21 cellular contexts compared by ENCODE assay signal in genomic region chr16:12111223-12111622, GRCh38.
DNase-seq lines count a peak whose midpoint lies in the region; ATAC-seq, FAIRE-seq and TF ChIP-seq lines count a peak whose summit lies in the region.
"Had no signal": no experiment of that assay in that cellular context is flagged by ENCODE, and none has a peak within 500 bp of the region (broad histone marks: within the 10 kb centered on the region; RNA-seq: fewer than 3 reads in every experiment).

No MANE protein-coding gene starts in this region.

- WGBS in K562 (ENCODE audit: insufficient coverage, low coverage, missing lambda C conversion rate), result 9% methylated on average over 5 of the region's 6 CpGs
- no CpG with 5 or more reads among the region's 6 CpGs for WGBS in neuronal stem cell (ENCODE audit: extremely low coverage in 2 of 2, insufficient read length in 2 of 2, insufficient replicate concordance in 1 of 2), 2 donors

- peak overlapping the region in 1 of 11 experiments; percentile 10; a peak in 1 of 22 replicates for H3K9ac ChIP-seq in BLaER1 treated with 17β-estradiol and CSF1 and Interleukin-3, amounts not matched to agents 10 nM and 100 nM
- H3K9ac ChIP-seq in KMS-11 (peak overlapping the region; percentile 31; the same call in 1 of the 2 replicates), K562 (ENCODE audit: insufficient read depth in 1 of 2, low read depth in 2 of 2, low read length in 2 of 2) (no peak overlapping the region; a peak in 1 of 4 replicates), neuronal stem cell (ENCODE audit: low read depth, low read length, poor library complexity) (no peak overlapping the region)
- H3K9ac ChIP-seq: SK-N-SH had no signal

- CTCF ChIA-PET in K562 (lab: Yijun Ruan, JAX; ENCODE audit: low intra/inter-chr PET ratio), result no interaction called here

- H3K79me2 ChIP-seq in KMS-11 (ENCODE audit: insufficient read depth, low read depth) (no peaks in the 10 kb centered on the region), K562 (ENCODE audit: control insufficient read depth, insufficient read depth, low read length) (no peaks in the 10 kb centered on the region)

- no peak for TF ChIP-seq CTCF in KMS-11 (conservative IDR thresholded peaks at IDR 0.05; ENCODE audit: low read depth, low read length)
- TF ChIP-seq CTCF in K562 (IDR thresholded peaks at IDR 0.05 in 2 of 3, conservative IDR thresholded peaks at IDR 0.05 in 1 of 3; ENCODE audit: insufficient read depth in 2 of 3, low read depth in 1 of 3, low read length in 3 of 3), result no peak

- peaks cover 0 to 86% (median 11%) of the 10 kb centered on the region in 11 experiments; a peak in 9 of 22 replicates for H4K20me1 ChIP-seq in BLaER1 treated with 17β-estradiol and CSF1 and Interleukin-3, amounts not matched to agents 10 nM and 100 nM
- H4K20me1 ChIP-seq in KMS-11 (ENCODE audit: insufficient read depth) (no peaks in the 10 kb centered on the region), K562 (replicated peaks; ENCODE audit: control insufficient read depth, insufficient read depth, low read length) (peaks cover 36% of the 10 kb centered on the region)

- H2BK12ac ChIP-seq in neuronal stem cell (ENCODE audit: low read length), result peak overlapping the region; percentile 75

- BruUV-seq in K562 (replicated peaks; lab: Mats Ljungman, UMichigan), result no TSS peak

- peak overlapping the region; percentile 63 for H3K23ac ChIP-seq in neuronal stem cell (ENCODE audit: low read depth, low read length, poor library complexity)

- FAIRE-seq in K562 (lab: Jason Lieb, UNC), result no peak
- FAIRE-seq: H54 had no signal

- no peak overlapping the region for H3K4me3 ChIP-seq in BLaER1 treated with 17β-estradiol and CSF1 and Interleukin-3, amounts not matched to agents 10 nM and 100 nM
- H3K4me3 ChIP-seq in KMS-11 (IDR thresholded peaks at IDR 0.05; ENCODE audit: insufficient read depth, low read depth, low read length), result no peak overlapping the region
- H3K4me3 ChIP-seq in K562, result no peak overlapping the region
- H3K4me3 ChIP-seq in neuronal stem cell (ENCODE audit: low read length in 2 of 2), result no peak overlapping the region

- peaks cover 2% of the 10 kb centered on the region for H3K4me1 Mint-ChIP-seq in activated T-cell treated with anti-CD3 and anti-CD28 coated beads, Interleukin-2, amount 50 U/mL, for 4 hours (ENCODE audit: low read depth)

- no peak overlapping the region for H4K91ac ChIP-seq in neuronal stem cell (ENCODE audit: low read depth, low read length, poor library complexity)

- H3K4me2 ChIP-seq in BLaER1 treated with 17β-estradiol and CSF1 and Interleukin-3, amounts not matched to agents 10 nM and 100 nM, result peak overlapping the region in 9 of 11 experiments; percentile 10 to 79 (median 65); a peak in 15 of 22 replicates
- H3K4me2 ChIP-seq in KMS-11 (peak overlapping the region; percentile 98), K562 (ENCODE audit: insufficient read depth, low read length) (no peak overlapping the region), neuronal stem cell (ENCODE audit: insufficient read depth, low read length, poor library complexity, severe bottlenecking) (no peak overlapping the region)
- H3K4me2 ChIP-seq: SK-N-SH had no signal

- peaks cover 2% of the 10 kb centered on the region for H3K79me1 ChIP-seq in neuronal stem cell (ENCODE audit: low read depth, low read length)

- no peak for ATAC-seq in K562
- no peak for ATAC-seq in activated T-cell treated with anti-CD3 and anti-CD28 coated beads, Interleukin-2, amount 50 U/mL, for 4 hours

- H3K4me1 ChIP-seq in BLaER1 treated with 17β-estradiol and CSF1 and Interleukin-3, amounts not matched to agents 10 nM and 100 nM, result peaks cover 5 to 82% (median 57%) of the 10 kb centered on the region in 10 experiments; a peak in 18 of 20 replicates
- H3K4me1 ChIP-seq in KMS-11 (ENCODE audit: low read depth, poor library complexity, severe bottlenecking) (peaks cover 64% of the 10 kb centered on the region), K562 (replicated peaks in 1 of 2; ENCODE audit: control insufficient read depth in 2 of 2, insufficient read depth in 2 of 2, low read length in 2 of 2) (peaks cover 4 to 12% of the 10 kb centered on the region in 2 experiments), neuronal stem cell (ENCODE audit: control insufficient read depth in 2 of 2, insufficient read depth in 1 of 2, low read depth in 1 of 2, low read length in 2 of 2) (peaks cover 6 to 13% of the 10 kb centered on the region in 2 donors)

- H3K9me1 ChIP-seq in K562 (ENCODE audit: control insufficient read depth, insufficient read depth, low read length), result no peaks in the 10 kb centered on the region

- intact Hi-C loops in K562 (cut with micrococcal nuclease), result no loop called here

- no peak for TF ChIP-seq EP300 in K562 (IDR thresholded peaks at IDR 0.05; ENCODE audit: low read length)

- DNase-seq in K562 (ENCODE audit: extremely low read depth in 1 of 4, low spot score in 3 of 4) (no peak), neuronal stem cell (ENCODE audit: low spot score) (no peak), kidney glomerular epithelial cell (lab: John Stamatoyannopoulos, UW) (no peak), AG08396 (ENCODE audit: low spot score) (no peak)
- no peak for DNase-seq in activated T-cell treated with anti-CD3 and anti-CD28 coated beads, Interleukin-2, amount 50 U/mL, for 4 hours
- DNase-seq: ACHN; Calu3; CD4-positive, alpha-beta memory T cell; DMS53; HFFc6; IMR-90; NCI-H1436; NCI-H2029; NCI-H2171 treated with DMSO at 0.1 percent for 48 hours; NCI-H446 treated with DMSO at 0.1 percent for 48 hours; NCI-H774; SHP77; SK-N-SH had no signal

- H3K27ac ChIP-seq in BLaER1 treated with 17β-estradiol and CSF1 and Interleukin-3, amounts not matched to agents 10 nM and 100 nM, result no peak overlapping the region
- H3K27ac ChIP-seq in KMS-11 (peak overlapping the region; percentile 82), K562 (ENCODE audit: extremely low read depth, low read depth, low read length) (no peak overlapping the region), neuronal stem cell (replicated peaks; ENCODE audit: low read length) (no peak overlapping the region)

- H3K27me3 ChIP-seq in BLaER1 treated with 17β-estradiol and CSF1 and Interleukin-3, amounts not matched to agents 10 nM and 100 nM, result no peaks in the 10 kb centered on the region
- H3K27me3 ChIP-seq in KMS-11 (ENCODE audit: insufficient read depth, low read depth), result no peaks in the 10 kb centered on the region
- H3K27me3 ChIP-seq in K562 (ENCODE audit: control insufficient read depth in 2 of 2, insufficient read depth in 2 of 2, low read length in 2 of 2), result peaks cover 2 to 34% of the 10 kb centered on the region in 2 experiments
- no peaks in the 10 kb centered on the region for H3K27me3 ChIP-seq in neuronal stem cell (ENCODE audit: control insufficient read depth in 3 of 3, insufficient read depth in 3 of 3, low read depth in 1 of 3, low read length in 3 of 3)

- H4K8ac ChIP-seq in neuronal stem cell (ENCODE audit: low read depth, low read length), result no peak overlapping the region

- TF ChIP-seq POLR2A in K562 (conservative IDR thresholded peaks at IDR 0.05), result no peak

- H2AFZ ChIP-seq in KMS-11 (ENCODE audit: low read depth), result no peak overlapping the region
- no peak overlapping the region for H2AFZ ChIP-seq in K562 (ENCODE audit: low read depth, low read length)
- no peak overlapping the region for H2AFZ ChIP-seq in neuronal stem cell (ENCODE audit: low read length)

- H2AK5ac ChIP-seq in neuronal stem cell (ENCODE audit: low read depth, low read length), result peak overlapping the region; percentile 72

- no peak overlapping the region for H3K4me3 Mint-ChIP-seq in activated T-cell treated with anti-CD3 and anti-CD28 coated beads, Interleukin-2, amount 50 U/mL, for 4 hours
- H3K4me3 Mint-ChIP-seq: CD4-positive, alpha-beta memory T cell; HFFc6 had no signal

- peaks cover 6 to 10% (median 8%) of the 10 kb centered on the region in 11 experiments for H3K9me3 ChIP-seq in BLaER1 treated with 17β-estradiol and CSF1 and Interleukin-3, amounts not matched to agents 10 nM and 100 nM (replicated peaks in 1 of 11)
- no peaks in the 10 kb centered on the region for H3K9me3 ChIP-seq in K562 (replicated peaks; ENCODE audit: control insufficient read depth, insufficient read depth, low read depth, low read length)
- no peaks in the 10 kb centered on the region for H3K9me3 ChIP-seq in neuronal stem cell (replicated peaks in 1 of 2; ENCODE audit: control insufficient read depth in 2 of 2, insufficient read depth in 1 of 2, low read depth in 1 of 2, low read length in 2 of 2)
- H3K9me3 ChIP-seq: SK-N-SH had no signal

- no peak for TF ChIP-seq RAD21 in K562 (CRISPR knock-in tag; conservative IDR thresholded peaks at IDR 0.05 in 1 of 2, IDR thresholded peaks at IDR 0.05 in 1 of 2)

- no peaks in the 10 kb centered on the region for H3K27me3 Mint-ChIP-seq in activated T-cell treated with anti-CD3 and anti-CD28 coated beads, Interleukin-2, amount 50 U/mL, for 4 hours (ENCODE audit: low read depth)
- H3K27me3 Mint-ChIP-seq: CD4-positive, alpha-beta memory T cell had no signal

- H3K14ac ChIP-seq in neuronal stem cell (ENCODE audit: low read length), result peak overlapping the region; percentile 77

- peak overlapping the region; percentile 74 for H2BK120ac ChIP-seq in neuronal stem cell (ENCODE audit: low read depth, low read length)

- in situ Hi-C loops in K562 (cut with MboI), result no loop called here

- H3K18ac ChIP-seq in neuronal stem cell (ENCODE audit: low read length), result peak overlapping the region; percentile 70

- no peak overlapping the region for H3K4ac ChIP-seq in neuronal stem cell (ENCODE audit: low read length)

- POLR2A ChIA-PET in K562 (lab: Yijun Ruan, JAX), result no interaction called here

- no peak overlapping the region for H2BK15ac ChIP-seq in neuronal stem cell (ENCODE audit: low read length)

- peaks cover 15% of the 10 kb centered on the region for H3K36me3 Mint-ChIP-seq in activated T-cell treated with anti-CD3 and anti-CD28 coated beads, Interleukin-2, amount 50 U/mL, for 4 hours (ENCODE audit: insufficient read depth)

- no peaks in the 10 kb centered on the region for H3K9me3 Mint-ChIP-seq in activated T-cell treated with anti-CD3 and anti-CD28 coated beads, Interleukin-2, amount 50 U/mL, for 4 hours
- H3K9me3 Mint-ChIP-seq: CD4-positive, alpha-beta memory T cell; HFFc6 had no signal

- no peak overlapping the region for H2BK5ac ChIP-seq in neuronal stem cell (ENCODE audit: low read length)

- peaks cover under 1 to 20% (median 9%) of the 10 kb centered on the region in 11 experiments; a peak in 16 of 22 replicates for H3K36me3 ChIP-seq in BLaER1 treated with 17β-estradiol and CSF1 and Interleukin-3, amounts not matched to agents 10 nM and 100 nM
- H3K36me3 ChIP-seq in KMS-11 (ENCODE audit: insufficient read depth) (no peaks in the 10 kb centered on the region), K562 (ENCODE audit: control insufficient read depth, insufficient read depth, low read length) (no peaks in the 10 kb centered on the region), neuronal stem cell (replicated peaks in 1 of 2; ENCODE audit: control insufficient read depth in 2 of 2, insufficient read depth in 2 of 2, low read length in 2 of 2) (no peaks in the 10 kb centered on the region)

TF ChIP-seq in K562, 482 proteins besides CTCF, POLR2A, EP300 and RAD21 (continues in another document):
- no peak for TF ChIP-seq SMAD3 (CRISPR knock-in tag; conservative IDR thresholded peaks at IDR 0.05)
- no peak for TF ChIP-seq SMAD1 (IDR thresholded peaks at IDR 0.05; ENCODE audit: low read depth, low read length, partially characterized antibody)
- no peak for TF ChIP-seq RBM17 (IDR thresholded peaks at IDR 0.05; ENCODE audit: borderline replicate concordance, low read depth, low read length)
- TF ChIP-seq ZNF165 (CRISPR knock-in tag; IDR thresholded peaks at IDR 0.05; ENCODE audit: borderline replicate concordance), result no peak

Comparison
In these comparisons a context has a peak if more than half of its experiments do, and no peak if none do; other contexts are left out.
1. H3K4me2 ChIP-seq: peak in BLaER1 treated with 17β-estradiol and CSF1 and Interleukin-3, amounts not matched to agents 10 nM and 100 nM (9 of 11) and KMS-11 (single experiment); none in K562 (single experiment) and neuronal stem cell (single experiment).